ENCODE assay signal across 10 cellular contexts in genomic region chr17:78664476-78665384, GRCh38.
DNase-seq lines count a peak whose midpoint lies in the region; ATAC-seq and TF ChIP-seq lines count a peak whose summit lies in the region.
"Had no signal": no experiment of that assay in that cellular context is flagged by ENCODE, and none has a peak within 500 bp of the region (broad histone marks: within the 10 kb centered on the region; RNA-seq: fewer than 3 reads in every experiment).

No MANE protein-coding gene starts in this region.

- H3K9me3 Mint-ChIP-seq in CD4-positive, CD25-positive, alpha-beta regulatory T cell = no peaks in the 10 kb centered on the region
- no peaks in the 10 kb centered on the region for H3K9me3 Mint-ChIP-seq in central memory CD8-positive, alpha-beta T cell

- H3K4me3 ChIP-seq in CD4-positive, CD25-positive, alpha-beta regulatory T cell (ENCODE audit: low read depth, low read length) = no peak overlapping the region
- no peak overlapping the region for H3K4me3 ChIP-seq in lower lobe of right lung
- H3K4me3 ChIP-seq: SJSA1 had no signal

- no peak for ATAC-seq in CD4-positive, CD25-positive, alpha-beta regulatory T cell (ENCODE audit: low read depth in 2 of 2)
- no peak for ATAC-seq in central memory CD8-positive, alpha-beta T cell (replicated peaks; ENCODE audit: extremely low read depth, poor library complexity, severe bottlenecking)
- ATAC-seq in lower lobe of right lung = peak; percentile 39 to 47
- ATAC-seq in activated CD4-positive, CD25-positive, alpha-beta regulatory T cell treated with anti-CD3 and anti-CD28 coated beads, Interleukin-2, amount 50 U/mL, for 24 hours = no peak

- intact Hi-C loops in lower lobe of right lung (cut with DNase I) = no loop called here

- no peaks in the 10 kb centered on the region for H3K27me3 ChIP-seq in CD4-positive, CD25-positive, alpha-beta regulatory T cell (ENCODE audit: control insufficient read depth, insufficient read depth, low read length)
- H3K27me3 ChIP-seq in lower lobe of right lung (ENCODE audit: low read depth) = no peaks in the 10 kb centered on the region
- H3K27me3 ChIP-seq: SJSA1 had no signal

- peak overlapping the region in 2 of 3 donors; percentile 32 to 89 for H3K27ac Mint-ChIP-seq in CD4-positive, CD25-positive, alpha-beta regulatory T cell
- H3K27ac Mint-ChIP-seq in central memory CD8-positive, alpha-beta T cell (ENCODE audit: low read depth) = peak overlapping the region; percentile 78

- no peaks in the 10 kb centered on the region for H3K9me3 ChIP-seq in CD4-positive, CD25-positive, alpha-beta regulatory T cell (ENCODE audit: control insufficient read depth in 2 of 2, low read length in 2 of 2)
- no peaks in the 10 kb centered on the region for H3K9me3 ChIP-seq in lower lobe of right lung
- H3K9me3 ChIP-seq: SJSA1 had no signal

- peaks cover 7 to 43% (median 24%) of the 10 kb centered on the region in 4 donors for H3K4me1 Mint-ChIP-seq in CD4-positive, CD25-positive, alpha-beta regulatory T cell
- peaks cover 26% of the 10 kb centered on the region for H3K4me1 Mint-ChIP-seq in central memory CD8-positive, alpha-beta T cell

- no peak for TF ChIP-seq CTCF in lower lobe of right lung (IDR thresholded peaks at IDR 0.05)

- no peak for DNase-seq in CD4-positive, CD25-positive, alpha-beta regulatory T cell
- peak; percentile 22 for DNase-seq in M059J (ENCODE audit: low read depth)
- DNase-seq in central memory CD8-positive, alpha-beta T cell (ENCODE audit: low spot score in 2 of 2) = no peak
- DNase-seq in lower lobe of right lung = no peak
- DNase-seq in activated CD8-positive, alpha-beta memory T cell treated with anti-CD3 and anti-CD28 coated beads, Interleukin-2, amount 50 U/mL, for 48 hours = no peak
- no peak for DNase-seq in GM19240 (ENCODE audit: insufficient read length, low spot score)
- no peak for DNase-seq in central memory CD4-positive, alpha-beta T cell
- DNase-seq: activated CD4-positive, alpha-beta T cell treated with anti-CD3 and anti-CD28 coated beads, Interleukin-2, amount 50 U/mL, for 1 hour had no signal

- H3K36me3 Mint-ChIP-seq in CD4-positive, CD25-positive, alpha-beta regulatory T cell = peaks cover 21% of the 10 kb centered on the region
- peaks cover 25% of the 10 kb centered on the region for H3K36me3 Mint-ChIP-seq in central memory CD8-positive, alpha-beta T cell (ENCODE audit: insufficient read depth)

- peaks cover 9% of the 10 kb centered on the region for H3K36me3 ChIP-seq in CD4-positive, CD25-positive, alpha-beta regulatory T cell (ENCODE audit: control insufficient read depth, insufficient read depth, low read length)
- H3K36me3 ChIP-seq in lower lobe of right lung = no peaks in the 10 kb centered on the region
- H3K36me3 ChIP-seq: SJSA1 had no signal

- H3K27ac ChIP-seq in CD4-positive, CD25-positive, alpha-beta regulatory T cell (ENCODE audit: insufficient read depth, low read length, poor library complexity, severe bottlenecking) = no peak overlapping the region
- H3K27ac ChIP-seq in lower lobe of right lung = peak overlapping the region; percentile 79
- H3K27ac ChIP-seq: SJSA1 had no signal

- no peak overlapping the region for H3K4me3 Mint-ChIP-seq in CD4-positive, CD25-positive, alpha-beta regulatory T cell
- H3K4me3 Mint-ChIP-seq in central memory CD8-positive, alpha-beta T cell = no peak overlapping the region

- H3K4me1 ChIP-seq in CD4-positive, CD25-positive, alpha-beta regulatory T cell (ENCODE audit: control insufficient read depth, insufficient read depth, low read length, poor library complexity, severe bottlenecking) = peaks cover 21% of the 10 kb centered on the region
- peaks cover 27% of the 10 kb centered on the region for H3K4me1 ChIP-seq in lower lobe of right lung

- no peaks in the 10 kb centered on the region for H3K27me3 Mint-ChIP-seq in CD4-positive, CD25-positive, alpha-beta regulatory T cell
- H3K27me3 Mint-ChIP-seq in central memory CD8-positive, alpha-beta T cell = no peaks in the 10 kb centered on the region

Comparison
In these comparisons a context has a peak if more than half of its experiments do, and no peak if none do; other contexts are left out.
1. ATAC-seq: peak in lower lobe of right lung (2 of 2); none in CD4-positive, CD25-positive, alpha-beta regulatory T cell (0 of 2), central memory CD8-positive, alpha-beta T cell (single experiment) and activated CD4-positive, CD25-positive, alpha-beta regulatory T cell treated with anti-CD3 and anti-CD28 coated beads, Interleukin-2, amount 50 U/mL, for 24 hours (0 of 2).